16 cellular contexts compared by ENCODE assay signal in genomic region chr12:10132971-10133370, GRCh38. TPM values are rescaled to one million over a fixed set of nuclear protein-coding genes. Genes with fewer than 3 reads are reported as not detected.
DNase-seq lines count a peak whose midpoint lies in the region; FAIRE-seq and TF ChIP-seq lines count a peak whose summit lies in the region.
"Had no signal": no experiment of that assay in that cellular context is flagged by ENCODE, and none has a peak within 500 bp of the region (broad histone marks: within the 10 kb centered on the region; RNA-seq: fewer than 3 reads in every experiment).

No MANE protein-coding gene starts in this region.

- no peak overlapping the region for H4K8ac ChIP-seq in H1 (ENCODE audit: extremely low read depth, insufficient read depth, low read length)

- no peaks in the 10 kb centered on the region for H3K23me2 ChIP-seq in H1 (ENCODE audit: low read depth, low read length)

- H4K20me1 ChIP-seq in H1 (replicated peaks in 1 of 2; ENCODE audit: control insufficient read depth in 1 of 2, insufficient read depth in 2 of 2, low read length in 2 of 2), result no peaks in the 10 kb centered on the region
- H4K20me1 ChIP-seq: BLaER1 had no signal

- 31% methylated on average over 6 of the region's 6 CpGs; no CpG with 5 or more reads in 1 of the 2 experiments for WGBS in H1 (ENCODE audit: extremely low coverage in 1 of 2, insufficient coverage in 1 of 2, insufficient read length in 1 of 2, insufficient replicate concordance in 2 of 2, low coverage in 1 of 2, low lambda C conversion rate in 2 of 2, missing lambda C conversion rate in 1 of 2), 2 experiments

- H3K9ac ChIP-seq in ES-I3 (ENCODE audit: low read depth, low read length) (peak overlapping the region; percentile 6; the same call in 1 of the 2 replicates), HUES6 (ENCODE audit: low read length) (peak overlapping the region; percentile 58), H1 (replicated peaks in 1 of 4; ENCODE audit: extremely low read depth in 1 of 4, low read depth in 3 of 4, low read length in 3 of 4) (no peak overlapping the region; a peak in 1 of 7 replicates)
- H3K9ac ChIP-seq: BLaER1 had no signal

- H2AK5ac ChIP-seq in H1 (ENCODE audit: low read depth, low read length), result no peak overlapping the region

- no peaks in the 10 kb centered on the region for H3K79me1 ChIP-seq in H1 (ENCODE audit: low read depth, low read length)

- H3K4me1 ChIP-seq in ES-I3 (ENCODE audit: insufficient read depth, low read length), result peaks cover 24% of the 10 kb centered on the region
- H3K4me1 ChIP-seq in HUES6 (ENCODE audit: control insufficient read depth, insufficient read depth, low read length), result peaks cover 42% of the 10 kb centered on the region
- H3K4me1 ChIP-seq in H1 (replicated peaks in 1 of 4; ENCODE audit: control insufficient read depth in 3 of 4, insufficient read depth in 4 of 4, low read length in 3 of 4), result peaks cover 0 to 11% (median 7%) of the 10 kb centered on the region in 4 experiments; a peak in 4 of 7 replicates
- peaks cover 33 to 49% of the 10 kb centered on the region in 2 experiments for H3K4me1 ChIP-seq in neutrophil (ENCODE audit: control insufficient read depth in 1 of 2, insufficient read depth in 1 of 2, low read depth in 1 of 2, low read length in 1 of 2)
- H3K4me1 ChIP-seq: BLaER1 had no signal

- no peak for TF ChIP-seq CTCF in H1 (IDR thresholded peaks at IDR 0.05; ENCODE audit: control extremely low read depth in 1 of 3, insufficient read depth in 1 of 3, low read depth in 1 of 3, low read length in 3 of 3)
- no peak for TF ChIP-seq CTCF in neutrophil (IDR thresholded peaks at IDR 0.05)

- H2BK20ac ChIP-seq in H1 (ENCODE audit: low read length), result no peak overlapping the region

- H3K18ac ChIP-seq in H1 (ENCODE audit: extremely low read depth, low read length), result no peak overlapping the region

- CTCF ChIA-PET in H1 (lab: Charles Lee; ENCODE audit: partially characterized antibody), result interaction anchor here (0.7 to 1.9 kb wide), 5 partner anchors 32 to 193 kb away, joined by 3 to 7 read pairs (median 4); partner anchors contain the start of gene CLEC12B

- no peaks in the 10 kb centered on the region for H3K36me3 ChIP-seq in ES-I3 (ENCODE audit: insufficient read depth, low read length)
- H3K36me3 ChIP-seq in HUES6 (ENCODE audit: control insufficient read depth, insufficient read depth, low read length), result no peaks in the 10 kb centered on the region
- H3K36me3 ChIP-seq in H1 (ENCODE audit: control insufficient read depth in 2 of 4, insufficient read depth in 4 of 4, low read length in 3 of 4), result no peaks in the 10 kb centered on the region
- peaks cover 7% of the 10 kb centered on the region for H3K36me3 ChIP-seq in neutrophil
- H3K36me3 ChIP-seq: BLaER1 had no signal

- no peak for TF ChIP-seq POLR2A in H1 (IDR thresholded peaks at IDR 0.05; ENCODE audit: control extremely low read depth in 1 of 2, low read depth in 2 of 2, low read length in 2 of 2)

- H2BK12ac ChIP-seq in H1 (ENCODE audit: low read depth, low read length), result no peak overlapping the region

- no peak overlapping the region for H4K5ac ChIP-seq in H1 (ENCODE audit: insufficient read length, low read depth, low read length)

- peak overlapping the region; percentile 6 to 10; a peak in 2 of 4 replicates for H3K4me2 ChIP-seq in H1 (ENCODE audit: insufficient read depth in 1 of 2, low read depth in 2 of 2, low read length in 2 of 2)
- H3K4me2 ChIP-seq: BLaER1 had no signal

- H2BK120ac ChIP-seq in H1 (replicated peaks; ENCODE audit: low read depth, low read length), result no peak overlapping the region

- H3K4ac ChIP-seq in H1 (replicated peaks; ENCODE audit: insufficient read length, low read depth, low read length), result no peak overlapping the region

- POLR2A ChIA-PET in H1 (lab: Charles Lee; ENCODE audit: partially characterized antibody), result no interaction called here

- DNase-seq in H1 (ENCODE audit: low read depth in 1 of 2, low spot score in 2 of 2) (no peak), NOMO-1 treated with DMSO at 0.1 percent for 48 hours (lab: John Stamatoyannopoulos, UW; ENCODE audit: unreplicated experiment) (no peak), DMS 273 (lab: John Stamatoyannopoulos, UW; ENCODE audit: unreplicated experiment) (no peak), NCI-H2107 treated with DMSO at 0.1 percent for 48 hours (lab: John Stamatoyannopoulos, UW; ENCODE audit: unreplicated experiment) (no peak)
- DNase-seq: 8988T; CD4-positive, CD25-positive, alpha-beta regulatory T cell; DMS 273 treated with DMSO at 0.1 percent for 48 hours had no signal

- H3K4me3 ChIP-seq in HUES6 (ENCODE audit: low read depth, low read length), result 0 out of 2 replicates have a peak overlapping the region, but pooled peaks have one; percentile 19
- no peak overlapping the region; a peak in 1 of 8 replicates for H3K4me3 ChIP-seq in H1 (ENCODE audit: extremely low read depth in 1 of 4, insufficient read depth in 2 of 4, low read depth in 3 of 4, low read length in 4 of 4)
- no peak overlapping the region for H3K4me3 ChIP-seq in neutrophil (ENCODE audit: low read depth in 1 of 2, low read length in 1 of 2)
- H3K4me3 ChIP-seq: BLaER1, GM12878 had no signal

- no peak overlapping the region for H3K23ac ChIP-seq in H1 (ENCODE audit: insufficient read length)

- H3K79me2 ChIP-seq in H1 (ENCODE audit: control insufficient read depth in 1 of 2, insufficient read depth in 2 of 2, low read length in 2 of 2), result no peaks in the 10 kb centered on the region

- no peak overlapping the region for H2BK5ac ChIP-seq in H1 (ENCODE audit: low read depth, low read length)

- H3K27ac ChIP-seq in HUES6 (ENCODE audit: low read depth, low read length), result peak overlapping the region; percentile 61
- no peak overlapping the region for H3K27ac ChIP-seq in H1 (ENCODE audit: low read depth, low read length)
- peak overlapping the region; percentile 99 for H3K27ac ChIP-seq in neutrophil
- H3K27ac ChIP-seq: BLaER1 had no signal

- H3K27me3 ChIP-seq in HUES6 (ENCODE audit: control insufficient read depth, insufficient read depth, low read length), result no peaks in the 10 kb centered on the region
- no peaks in the 10 kb centered on the region for H3K27me3 ChIP-seq in H1 (replicated peaks in 1 of 4; ENCODE audit: control insufficient read depth in 3 of 4, extremely low read depth in 1 of 4, insufficient read depth in 3 of 4, low read length in 3 of 4)
- H3K27me3 ChIP-seq in neutrophil, result no peaks in the 10 kb centered on the region
- H3K27me3 ChIP-seq: BLaER1 had no signal

- TF ChIP-seq RAD21 in H1 (IDR thresholded peaks at IDR 0.05 in 1 of 2, conservative IDR thresholded peaks at IDR 0.05 in 1 of 2; ENCODE audit: low read depth in 2 of 2, low read length in 2 of 2), result no peak

- H2AFZ ChIP-seq in H1 (ENCODE audit: low read length), result no peak overlapping the region

- FAIRE-seq in H1 (lab: Jason Lieb, UNC), result no peak
- FAIRE-seq: GM12878, GM18507 had no signal

- peaks cover 4% of the 10 kb centered on the region; the same call in 1 of the 2 replicates for H3K9me3 ChIP-seq in ES-I3 (ENCODE audit: control insufficient read depth, insufficient read depth, low read length)
- H3K9me3 ChIP-seq in HUES6 (ENCODE audit: control insufficient read depth, insufficient read depth, low read depth, low read length), result peaks cover 8% of the 10 kb centered on the region; the same call in 1 of the 2 replicates
- no peaks in the 10 kb centered on the region for H3K9me3 ChIP-seq in H1 (ENCODE audit: insufficient read depth in 2 of 2, low read depth in 1 of 2, low read length in 1 of 2)
- H3K9me3 ChIP-seq in neutrophil, result no peaks in the 10 kb centered on the region
- H3K9me3 ChIP-seq: BLaER1 had no signal

- no peak for TF ChIP-seq EP300 in H1 (IDR thresholded peaks at IDR 0.05; ENCODE audit: borderline replicate concordance in 1 of 2, low read depth in 2 of 2, low read length in 2 of 2)

- H3K14ac ChIP-seq in H1 (ENCODE audit: insufficient read length), result no peak overlapping the region

- no peak overlapping the region for H2BK15ac ChIP-seq in H1 (ENCODE audit: low read length)

- no peak overlapping the region for H3K56ac ChIP-seq in H1 (replicated peaks; ENCODE audit: insufficient read length, low read depth, low read length)

- no peak overlapping the region for H4K91ac ChIP-seq in H1 (replicated peaks; ENCODE audit: insufficient read length, low read length)

RNA-seq across cellular contexts. Expression of gene CLEC7A, which starts 3.0 kb away (rescaled TPM):
- total RNA-seq in H1 (2021; fragmentation: NEBNext Ultra II Directional; extraction: Animal tissue kit (Norgen Biotek cat#: 25700)), result 0.15 TPM in 1 of 2 replicates, not detected in the other
- 0.06 and 0.09 TPM in 2 replicates for polyA plus RNA-seq in H1 (2011; rRNA removed)
- 0.13 TPM for polyA plus RNA-seq in H1 (2011; cell fraction: cytosol; rRNA removed)
- not detected for polyA plus RNA-seq in H1 (2011; cell fraction: nucleus; rRNA removed)
- polyA plus RNA-seq in H1 (2012, experiment 1 of 2), result 0.13 to 0.20 TPM (median 0.19 TPM) in 3 of 4 replicates, not detected in the other
- not detected for polyA plus RNA-seq in H1 (2012, experiment 2 of 2)
- polyA plus RNA-seq in H1 (2013, experiment 1 of 2), result 0.08 TPM
- polyA plus RNA-seq in H1 (2013, experiment 2 of 2), result not detected
- polyA minus RNA-seq in H1 (2011; rRNA and poly(A)+ RNA removed), result 0.32 TPM in 1 of 2 replicates, not detected in the other
- not detected for polyA minus RNA-seq in H1 (2011; cell fraction: cytosol; rRNA and poly(A)+ RNA removed)
- polyA minus RNA-seq in H1 (2011; cell fraction: nucleus; rRNA and poly(A)+ RNA removed), result not detected
- total RNA-seq: Daoy, G401, GM12878, HT-29 had no signal
- polyA plus RNA-seq: GM12878 had no signal

RNA-seq across cellular contexts. Expression of gene CLEC1A, which starts 34.2 kb away (rescaled TPM):
- total RNA-seq in H1 (2021; fragmentation: NEBNext Ultra II Directional; extraction: Animal tissue kit (Norgen Biotek cat#: 25700)), result not detected in 2 replicates
- 0.13 and 0.20 TPM in 2 replicates for polyA plus RNA-seq in H1 (2011; rRNA removed)
- 0.06 TPM for polyA plus RNA-seq in H1 (2011; cell fraction: cytosol; rRNA removed)
- polyA plus RNA-seq in H1 (2011; cell fraction: nucleus; rRNA removed), result 0.04 TPM
- polyA plus RNA-seq in H1 (2012, experiment 1 of 2), result 0.15 to 0.20 TPM (median 0.19 TPM) in 3 of 4 replicates, not detected in the other
- not detected for polyA plus RNA-seq in H1 (2012, experiment 2 of 2)
- 0.16 TPM for polyA plus RNA-seq in H1 (2013, experiment 1 of 2)
- polyA plus RNA-seq in H1 (2013, experiment 2 of 2), result 0.11 TPM
- 0.24 TPM in 1 of 2 replicates, not detected in the other for polyA minus RNA-seq in H1 (2011; rRNA and poly(A)+ RNA removed)
- polyA minus RNA-seq in H1 (2011; cell fraction: cytosol; rRNA and poly(A)+ RNA removed), result not detected
- not detected for polyA minus RNA-seq in H1 (2011; cell fraction: nucleus; rRNA and poly(A)+ RNA removed)
- total RNA-seq: CD4-positive, CD25-positive, alpha-beta regulatory T cell; G401; GM12878; HT-29 had no signal
- polyA plus RNA-seq: CD4-positive, CD25-positive, alpha-beta regulatory T cell; GM12878 had no signal

RNA-seq across cellular contexts. Expression of gene OLR1, which starts 39.0 kb away (rescaled TPM):
- not detected in 2 replicates for total RNA-seq in H1 (2021; fragmentation: NEBNext Ultra II Directional; extraction: Animal tissue kit (Norgen Biotek cat#: 25700))
- polyA plus RNA-seq in H1 (2011; rRNA removed), result not detected in 2 replicates
- polyA plus RNA-seq in H1 (2011; cell fraction: cytosol; rRNA removed), result not detected
- polyA plus RNA-seq in H1 (2011; cell fraction: nucleus; rRNA removed), result not detected
- not detected in 4 replicates for polyA plus RNA-seq in H1 (2012, experiment 1 of 2)
- polyA plus RNA-seq in H1 (2012, experiment 2 of 2), result not detected
- polyA plus RNA-seq in H1 (2013, experiment 1 of 2), result not detected
- polyA plus RNA-seq in H1 (2013, experiment 2 of 2), result not detected
- not detected in 2 replicates for polyA minus RNA-seq in H1 (2011; rRNA and poly(A)+ RNA removed)
- polyA minus RNA-seq in H1 (2011; cell fraction: cytosol; rRNA and poly(A)+ RNA removed), result 0.88 TPM
- 0.80 TPM for polyA minus RNA-seq in H1 (2011; cell fraction: nucleus; rRNA and poly(A)+ RNA removed)
- total RNA-seq: CD4-positive, CD25-positive, alpha-beta regulatory T cell; HT-29 had no signal
- polyA plus RNA-seq: CD4-positive, CD25-positive, alpha-beta regulatory T cell; GM12878 had no signal

RNA-seq across cellular contexts. Expression of gene TMEM52B, which starts 45.9 kb away (rescaled TPM):
- not detected in 2 replicates for total RNA-seq in H1 (2021; fragmentation: NEBNext Ultra II Directional; extraction: Animal tissue kit (Norgen Biotek cat#: 25700))
- polyA plus RNA-seq in H1 (2011; rRNA removed), result not detected in 2 replicates
- polyA plus RNA-seq in H1 (2011; cell fraction: cytosol; rRNA removed), result not detected
- polyA plus RNA-seq in H1 (2011; cell fraction: nucleus; rRNA removed), result not detected
- not detected in 4 replicates for polyA plus RNA-seq in H1 (2012, experiment 1 of 2)
- not detected for polyA plus RNA-seq in H1 (2012, experiment 2 of 2)
- not detected for polyA plus RNA-seq in H1 (2013, experiment 1 of 2)
- not detected for polyA plus RNA-seq in H1 (2013, experiment 2 of 2)
- polyA minus RNA-seq in H1 (2011; rRNA and poly(A)+ RNA removed), result not detected in 2 replicates
- polyA minus RNA-seq in H1 (2011; cell fraction: cytosol; rRNA and poly(A)+ RNA removed), result not detected
- polyA minus RNA-seq in H1 (2011; cell fraction: nucleus; rRNA and poly(A)+ RNA removed), result not detected
- total RNA-seq: CD4-positive, CD25-positive, alpha-beta regulatory T cell; G401; GM12878; HT-29 had no signal
- polyA plus RNA-seq: CD4-positive, CD25-positive, alpha-beta regulatory T cell; GM12878 had no signal

Comparison
In these comparisons a context has a peak if more than half of its experiments do, and no peak if none do; other contexts are left out.
1. H3K9ac ChIP-seq: peak in ES-I3 (single experiment) and HUES6 (single experiment); none in H1 (0 of 4).